10 cellular contexts compared by ENCODE assay signal in the genomic region with DNA sequence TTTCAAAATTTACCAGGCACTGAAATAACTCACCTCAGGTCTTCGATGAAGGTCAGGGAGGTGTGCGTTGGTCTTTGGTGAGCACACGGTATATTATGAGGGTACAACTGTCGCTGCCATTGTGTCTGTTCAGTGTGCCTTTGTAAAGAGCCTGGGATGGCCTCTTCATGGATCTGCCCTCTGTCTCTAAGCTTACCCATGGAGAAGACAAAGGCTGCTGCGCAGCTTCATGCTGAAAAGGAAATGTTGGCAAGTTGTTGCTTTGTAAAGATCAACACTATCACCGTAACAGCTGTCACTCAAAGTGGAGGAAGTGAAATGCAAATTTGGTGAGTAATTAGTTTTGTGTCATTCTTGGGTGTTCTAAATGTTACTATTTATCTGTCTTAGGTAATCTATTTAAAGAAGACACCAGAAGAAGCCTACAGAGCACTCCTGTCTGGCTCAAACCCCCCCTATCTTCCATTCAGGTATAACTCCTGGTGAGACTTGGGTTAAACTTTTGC.
DNase-seq lines count a peak whose midpoint lies in the region; ATAC-seq, FAIRE-seq and TF ChIP-seq lines count a peak whose summit lies in the region.
"Had no signal": no experiment of that assay in that cellular context is flagged by ENCODE, and none has a peak within 500 bp of the region (broad histone marks: within the 10 kb centered on the region; RNA-seq: fewer than 3 reads in every experiment).

No MANE protein-coding gene starts in this region.

- peak; percentile 3 for TF ChIP-seq CTCF in brain microvascular endothelial cell (IDR thresholded peaks at IDR 0.05; ENCODE audit: low read depth, low read length, missing control alignments)
- TF ChIP-seq CTCF in smooth muscle cell (IDR thresholded peaks at IDR 0.05; ENCODE audit: borderline replicate concordance, insufficient read depth, poor library complexity, severe bottlenecking), result no peak
- TF ChIP-seq CTCF in ascending aorta (IDR thresholded peaks at IDR 0.05), result no peak

- no peak for DNase-seq in GM12891 (ENCODE audit: insufficient read length, low spot score)
- no peak for DNase-seq in brain microvascular endothelial cell
- no peak for DNase-seq in NCI-H1436 (lab: John Stamatoyannopoulos, UW)
- DNase-seq in smooth muscle cell (lab: John Stamatoyannopoulos, UW; ENCODE audit: unreplicated experiment), result no peak
- no peak for DNase-seq in ascending aorta (ENCODE audit: low spot score in 2 of 2)
- no peak for DNase-seq in kidney glomerular epithelial cell (lab: John Stamatoyannopoulos, UW)
- DNase-seq: natural killer cell had no signal

- no peak overlapping the region for H2AFZ ChIP-seq in smooth muscle cell (ENCODE audit: low read depth)

- no peak overlapping the region for H3K4me2 ChIP-seq in smooth muscle cell

- WGBS in smooth muscle cell (ENCODE audit: low lambda C conversion rate), result 93% methylated on average over 6 of the region's 6 CpGs

- H3K36me3 ChIP-seq in brain microvascular endothelial cell (replicated peaks) (no peaks in the 10 kb centered on the region), smooth muscle cell (ENCODE audit: low read depth) (no peaks in the 10 kb centered on the region), ascending aorta (no peaks in the 10 kb centered on the region)

- in situ Hi-C loops in brain microvascular endothelial cell (cut with HindIII; ENCODE audit: low pct_ligation_motif_present, low sequenced_read_pairs), result no loop called here

- H3F3A ChIP-seq in smooth muscle cell (ENCODE audit: low read depth), result no peaks in the 10 kb centered on the region

- H3K27me3 ChIP-seq in brain microvascular endothelial cell (replicated peaks), result no peaks in the 10 kb centered on the region
- no peaks in the 10 kb centered on the region for H3K27me3 ChIP-seq in smooth muscle cell (ENCODE audit: low read depth)
- no peaks in the 10 kb centered on the region for H3K27me3 ChIP-seq in ascending aorta

- ATAC-seq in GM21367 (IDR thresholded peaks at IDR 0.05; ENCODE audit: unreplicated experiment), result peak; percentile 87
- ATAC-seq in HG03378 (IDR thresholded peaks at IDR 0.05; ENCODE audit: unreplicated experiment), result peak; percentile 89

- intact Hi-C loops in ascending aorta (cut with DNase I), result no loop called here

- TF ChIP-seq POLR2A in GM12891 (IDR thresholded peaks at IDR 0.05; ENCODE audit: low read depth, low read length), result no peak

- H3K9ac ChIP-seq in smooth muscle cell (ENCODE audit: low read depth), result no peak overlapping the region

- H3K4me3 ChIP-seq in brain microvascular endothelial cell (ENCODE audit: low read depth, low read length), result no peak overlapping the region
- no peak overlapping the region for H3K4me3 ChIP-seq in smooth muscle cell
- no peak overlapping the region for H3K4me3 ChIP-seq in ascending aorta

- H4K20me1 ChIP-seq in smooth muscle cell (ENCODE audit: low read depth), result no peaks in the 10 kb centered on the region

- peak; percentile 76 for FAIRE-seq in GM12891 (lab: Jason Lieb, UNC)
- FAIRE-seq: TTC549 had no signal

- H3K9me3 ChIP-seq in smooth muscle cell (replicated peaks; ENCODE audit: low read depth), result no peaks in the 10 kb centered on the region
- no peaks in the 10 kb centered on the region for H3K9me3 ChIP-seq in ascending aorta

- no peaks in the 10 kb centered on the region for H3K79me2 ChIP-seq in smooth muscle cell (ENCODE audit: low read depth)

- H3K4me1 ChIP-seq in smooth muscle cell (ENCODE audit: low read depth) (peaks cover 27% of the 10 kb centered on the region), ascending aorta (no peaks in the 10 kb centered on the region)

- H3K27ac ChIP-seq in brain microvascular endothelial cell, result no peak overlapping the region
- H3K27ac ChIP-seq in smooth muscle cell (ENCODE audit: low read depth), result no peak overlapping the region
- H3K27ac ChIP-seq in ascending aorta, result no peak overlapping the region

TF ChIP-seq in GM12891, 5 proteins besides CTCF, POLR2A, EP300 and RAD21:
- 0 out of 2 replicates have a peak, but pooled peaks have one; percentile 57 for TF ChIP-seq POU2F2 (IDR thresholded peaks at IDR 0.05; ENCODE audit: low read depth, low read length)
- TF ChIP-seq SPI1 (IDR thresholded peaks at IDR 0.05; ENCODE audit: low read depth, low read length), result peak; percentile 54; the same call in 1 of the 2 replicates
- TF ChIP-seq PAX5 (IDR thresholded peaks at IDR 0.05; ENCODE audit: insufficient read depth, low read length, severe bottlenecking), result no peak
- TF ChIP-seq POLR2AphosphoS5 (IDR thresholded peaks at IDR 0.05; ENCODE audit: low read depth, low read length), result no peak
